In the genomic region with DNA sequence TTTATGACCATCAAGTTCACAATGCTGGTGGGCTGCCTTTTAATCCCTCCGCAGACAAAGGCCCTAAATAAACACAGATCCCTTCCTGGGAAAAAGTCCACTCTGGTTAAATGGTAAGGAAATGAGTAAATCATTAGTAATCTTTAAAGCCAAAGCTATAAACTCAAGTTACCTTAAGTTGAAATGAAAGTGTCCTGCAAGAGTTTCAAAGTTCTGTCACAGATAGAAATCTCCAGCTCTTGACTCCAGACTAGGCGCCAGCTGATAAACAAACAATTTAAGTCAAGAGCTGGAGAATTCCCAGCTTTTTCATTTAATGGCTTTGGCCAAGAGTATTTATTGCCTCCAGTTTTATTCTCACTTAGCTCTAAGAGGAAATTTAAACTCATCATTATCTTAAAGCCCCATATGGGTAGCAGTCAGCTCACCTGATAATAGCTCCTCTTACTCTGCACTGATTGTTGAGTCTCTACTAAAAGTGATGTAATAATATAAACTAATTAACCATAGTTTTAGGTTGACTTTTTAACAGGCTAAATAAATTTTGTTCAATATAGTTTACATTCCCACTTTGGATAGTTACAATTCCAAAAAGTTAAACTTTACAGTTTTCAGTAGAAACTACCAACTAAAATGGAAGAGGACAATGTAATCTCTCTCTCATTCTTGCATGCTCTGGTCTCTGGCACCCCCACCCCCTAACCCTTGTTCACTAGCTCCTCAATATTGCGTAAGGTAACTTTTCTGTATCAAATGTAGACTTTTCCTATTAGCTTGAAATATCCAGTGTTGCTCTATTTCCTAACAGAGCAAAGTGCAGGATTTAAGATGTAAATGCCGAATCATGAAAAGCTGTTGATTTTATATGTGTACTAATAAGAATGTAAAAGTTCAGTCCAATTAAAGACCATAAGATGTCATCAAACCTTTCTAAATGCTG, we compare ENCODE assay signal across 12 cellular contexts. TPM values are rescaled to one million over a fixed set of nuclear protein-coding genes. Genes with fewer than 3 reads are reported as not detected.
A peak's percentile ranks its signal among the peaks of the same experiment; 100 is the strongest.
DNase-seq lines count a peak whose midpoint lies in the region; ATAC-seq lines count a peak whose summit lies in the region.
"Had no signal": no experiment of that assay in that cellular context is flagged by ENCODE, and none has a peak within 500 bp of the region (broad histone marks: within the 10 kb centered on the region; RNA-seq: fewer than 3 reads in every experiment).

No MANE protein-coding gene starts in this region.

- H3K36me3 ChIP-seq in ACC112 (ENCODE audit: insufficient read depth, low read length) = no peaks in the 10 kb centered on the region
- H3K36me3 ChIP-seq in SK-N-MC (ENCODE audit: insufficient read depth, low read length) = no peaks in the 10 kb centered on the region
- H3K36me3 ChIP-seq: BE2C had no signal

- H3K27ac ChIP-seq in ACC112 (ENCODE audit: low read depth, low read length) (peak overlapping the region; percentile 64), SK-N-MC (peak overlapping the region; percentile 26; the same call in 1 of the 2 replicates)

- H3K4me3 ChIP-seq in ACC112 (ENCODE audit: low read depth, low read length) (peak overlapping the region; percentile 60), SK-N-MC (no peak overlapping the region)
- H3K4me3 ChIP-seq: lung had no signal

- no peak for ATAC-seq in HG03342 (IDR thresholded peaks at IDR 0.05; ENCODE audit: unreplicated experiment)

- H3K4me1 ChIP-seq in ACC112 (ENCODE audit: control insufficient read depth, insufficient read depth, low read length, unreplicated experiment) = peaks cover 40% of the 10 kb centered on the region

- H3K9ac ChIP-seq in SK-N-MC (ENCODE audit: insufficient read length) = no peak overlapping the region

- H3K27me3 ChIP-seq in ACC112 (ENCODE audit: insufficient read depth, low read length) = no peaks in the 10 kb centered on the region
- H3K27me3 ChIP-seq: BE2C had no signal

- H3K79me2 ChIP-seq in ACC112 (ENCODE audit: control insufficient read depth, insufficient read depth, low read length, unreplicated experiment) = no peaks in the 10 kb centered on the region

- peak overlapping the region; percentile 53 for H2AFZ ChIP-seq in ACC112 (ENCODE audit: low read length, unreplicated experiment)

- DNase-seq in HT-29 (ENCODE audit: low spot score) (peak; percentile 64), SK-N-MC (ENCODE audit: low read depth, low spot score) (no peak), kidney glomerular epithelial cell (lab: John Stamatoyannopoulos, UW) (peak; percentile 24), COR-L47 (lab: John Stamatoyannopoulos, UW) (no peak), OCI-M1 (lab: John Stamatoyannopoulos, UW) (no peak), NCI-H146 treated with DMSO at 0.1 percent for 48 hours (lab: John Stamatoyannopoulos, UW; ENCODE audit: unreplicated experiment) (no peak)
- DNase-seq: activated T-cell treated with anti-CD3 and anti-CD28 coated beads, Interleukin-2, amount 50 U/mL, for 24 hours; BE2C; effector CD8-positive, alpha-beta T cell had no signal

- H3K9me3 ChIP-seq in SK-N-MC (ENCODE audit: low read depth, low read length) = no peaks in the 10 kb centered on the region
- H3K9me3 ChIP-seq: BE2C had no signal

RNA-seq across cellular contexts. Expression of a gene that starts 56.1 kb away (rescaled TPM):
- total RNA-seq in HT-29 (2014; rRNA removed; shearing (Covaris generic)) = 39.5 and 43.0 TPM in 2 replicates

Comparison
In these comparisons a context has a peak if more than half of its experiments do, and no peak if none do; other contexts are left out.
1. DNase-seq: peak in HT-29 (single experiment) and kidney glomerular epithelial cell (single experiment); none in SK-N-MC (single experiment), COR-L47 (single experiment), OCI-M1 (single experiment) and NCI-H146 treated with DMSO at 0.1 percent for 48 hours (single experiment).